Comparison of ENCODE assay signal across 8 cellular contexts in the genomic region with DNA sequence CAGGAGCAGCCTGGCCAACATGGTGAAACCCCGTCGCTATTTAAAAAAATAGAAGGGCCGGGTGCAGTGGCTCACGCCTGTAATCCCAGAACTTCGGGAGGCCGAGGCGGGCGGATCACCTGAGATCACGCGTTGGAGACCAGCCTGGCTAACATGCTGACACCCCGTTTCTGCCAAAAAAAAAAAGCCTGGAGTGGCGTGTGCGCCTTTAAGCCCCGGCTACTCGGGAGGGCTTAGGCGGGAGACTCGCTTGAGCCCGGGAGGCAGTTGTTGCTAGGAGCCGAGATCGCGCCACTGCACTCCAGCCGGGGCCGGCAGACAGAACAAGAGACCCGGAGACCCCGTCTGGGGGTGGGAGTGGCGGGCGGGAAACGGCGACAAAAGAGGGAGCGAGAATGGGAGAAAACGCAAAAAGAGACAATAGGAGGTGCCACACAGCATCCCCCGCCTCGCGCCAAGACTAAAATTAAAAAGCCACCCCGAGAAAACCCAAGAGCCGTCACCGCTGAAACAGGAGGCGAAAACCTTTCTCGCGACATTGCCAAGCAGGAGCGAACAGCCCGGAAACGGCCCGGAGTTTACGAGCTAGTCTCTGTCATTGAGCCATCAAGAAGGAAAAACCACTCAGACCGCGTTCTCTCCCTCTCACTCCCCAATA. TPM values are rescaled to one million over a fixed set of nuclear protein-coding genes. Genes with fewer than 3 reads are reported as not detected.
DNase-seq lines count a peak whose midpoint lies in the region; ATAC-seq, FAIRE-seq and TF ChIP-seq lines count a peak whose summit lies in the region.
"Not testable (repeated sequence)": the region's sequence is repeated elsewhere in the genome, so short reads cannot be mapped to it uniquely, and the experiment has no call there.

No MANE protein-coding gene starts in this region.

- FAIRE-seq in GM12878 (lab: Jason Lieb, UNC), result not testable (repeated sequence)

- peak overlapping the region; percentile 88; the same call in 1 of the 2 replicates for H3K27ac ChIP-seq in GM23338 (ENCODE audit: low read depth)
- not testable (repeated sequence) for H3K27ac ChIP-seq in IMR-90 (ENCODE audit: insufficient read depth, low read length); GM12878 (ENCODE audit: control insufficient read depth, insufficient read depth)

- not testable (repeated sequence) for H3K4me1 ChIP-seq in GM23338 (ENCODE audit: insufficient read depth); IMR-90 (ENCODE audit: control insufficient read depth, insufficient read depth, low read length); GM12878 (ENCODE audit: control insufficient read depth, insufficient read depth, low read length)

- not testable (repeated sequence) for H4K5ac ChIP-seq in IMR-90 (ENCODE audit: low read depth, low read length)

- H3K79me1 ChIP-seq in IMR-90 (ENCODE audit: low read depth in 1 of 2, low read length in 2 of 2), result not testable (repeated sequence)

- not testable (repeated sequence) for H3K56ac ChIP-seq in IMR-90 (ENCODE audit: extremely low read depth, insufficient read depth, low read length)

- POLR2A ChIA-PET in IMR-90 (lab: Charles Lee; ENCODE audit: unreplicated experiment); GM12878 (lab: Charles Lee): not testable (repeated sequence)

- not testable (repeated sequence) for H2BK120ac ChIP-seq in IMR-90 (ENCODE audit: low read depth, low read length)

- not testable (repeated sequence) for H3K18ac ChIP-seq in IMR-90 (ENCODE audit: low read depth, low read length)

- TF ChIP-seq RAD21 in IMR-90 (IDR thresholded peaks at IDR 0.05; ENCODE audit: low read length); GM12878 (IDR thresholded peaks at IDR 0.05; ENCODE audit: insufficient read depth, low read depth, low read length): not testable (repeated sequence)

- H3K9me2 ChIP-seq in GM23338 (ENCODE audit: insufficient read depth), result not testable (repeated sequence)

- H3K9me3 Mint-ChIP-seq in CD14-positive monocyte, GM23338, nephron progenitor cell: not testable (repeated sequence)

- peak overlapping the region; percentile 46 to 74 for H3K4me3 Mint-ChIP-seq in CD14-positive monocyte
- not testable (repeated sequence) for H3K4me3 Mint-ChIP-seq in GM23338
- H3K4me3 Mint-ChIP-seq in nephron progenitor cell, result peak overlapping the region; percentile 48

- DNase-seq in CD14-positive monocyte (ENCODE audit: low spot score) (peak; percentile 69), IMR-90 (peak; percentile 92), left cardiac atrium (peak; percentile 20), nephron progenitor cell (peak; percentile 46)
- not testable (repeated sequence) for DNase-seq in GM23338 (ENCODE audit: low spot score); GM12878 (ENCODE audit: low read depth, low spot score)
- peak; percentile 82 for DNase-seq in activated CD4-positive, CD25-positive, alpha-beta regulatory T cell treated with anti-CD3 and anti-CD28 coated beads, Interleukin-2, amount 50 U/mL, for 72 hours
- peak; percentile 51 for DNase-seq in stimulated activated CD8-positive, alpha-beta memory T cell treated with anti-CD3 and anti-CD28 coated beads, Interleukin-12 subunit alpha, Interleukin-12 subunit beta, amount 100 ng/mL, for 1 hour (ENCODE audit: low read depth)

- H3K9ac ChIP-seq in IMR-90 (ENCODE audit: low read depth, low read length); GM12878 (ENCODE audit: control insufficient read depth, insufficient read depth, low read length): not testable (repeated sequence)

- H3K4me3 ChIP-seq in GM23338 (peak overlapping the region; percentile 55; the same call in 1 of the 2 replicates), IMR-90 (ENCODE audit: insufficient read depth, low read depth, low read length) (peak overlapping the region; percentile 11; the same call in 1 of the 2 replicates)
- H3K4me3 ChIP-seq in GM12878, result not testable (repeated sequence)

- H3F3A ChIP-seq in GM23338 (replicated peaks; ENCODE audit: low read depth), result not testable (repeated sequence)

- H4K20me1 ChIP-seq in GM23338 (replicated peaks; ENCODE audit: insufficient read depth); IMR-90 (ENCODE audit: insufficient read depth, low read length); GM12878 (ENCODE audit: control insufficient read depth, insufficient read depth): not testable (repeated sequence)

- H3K27me3 Mint-ChIP-seq in CD14-positive monocyte (ENCODE audit: low read depth in 3 of 3); GM23338 (ENCODE audit: insufficient read depth, low read depth, poor library complexity); nephron progenitor cell (ENCODE audit: low read depth, poor library complexity): not testable (repeated sequence)

- in situ Hi-C loops in IMR-90 (cut with MboI; ENCODE audit: low sequenced_read_pairs); GM12878 (cut with MboI): not testable (repeated sequence)

- H4K8ac ChIP-seq in IMR-90 (ENCODE audit: low read depth in 2 of 2, low read length in 2 of 2), result not testable (repeated sequence)

- peak; percentile 66 for TF ChIP-seq POLR2A in IMR-90 (IDR thresholded peaks at IDR 0.05; ENCODE audit: low read depth, low read length)
- not testable (repeated sequence) for TF ChIP-seq POLR2A in GM12878 (IDR thresholded peaks at IDR 0.05; ENCODE audit: low read depth, low read length)

- TF ChIP-seq CTCF in CD14-positive monocyte (IDR thresholded peaks at IDR 0.05); GM23338 (conservative IDR thresholded peaks at IDR 0.05; ENCODE audit: low read depth in 2 of 2); IMR-90 (conservative IDR thresholded peaks at IDR 0.05; ENCODE audit: low read depth, low read length); GM12878 (IDR thresholded peaks at IDR 0.05 in 2 of 3, conservative IDR thresholded peaks at IDR 0.05 in 1 of 3; ENCODE audit: control insufficient read depth in 2 of 3, extremely low read depth in 1 of 3, insufficient read depth in 1 of 3, low read depth in 3 of 3, low read length in 3 of 3); nephron progenitor cell (IDR thresholded peaks at IDR 0.05): not testable (repeated sequence)

- peak; percentile 42 for ATAC-seq in GM23338
- peak; percentile 27 for ATAC-seq in IMR-90 (ENCODE audit: low read depth)
- peak; percentile 92 for ATAC-seq in GM12878
- peak; percentile 8 to 39 for ATAC-seq in left cardiac atrium

- not testable (repeated sequence) for H2BK5ac ChIP-seq in IMR-90 (ENCODE audit: low read depth, low read length, poor library complexity, severe bottlenecking)

- H2AFZ ChIP-seq in GM23338; IMR-90 (replicated peaks; ENCODE audit: low read length, poor library complexity); GM12878 (ENCODE audit: control insufficient read depth, low read depth, low read length): not testable (repeated sequence)

- not testable (repeated sequence) for H3K4me1 Mint-ChIP-seq in CD14-positive monocyte, GM23338, nephron progenitor cell

- H3K4ac ChIP-seq in IMR-90 (ENCODE audit: low read depth, low read length), result not testable (repeated sequence)

- not testable (repeated sequence) for H2AK5ac ChIP-seq in IMR-90 (ENCODE audit: low read depth, low read length)

- not testable (repeated sequence) for H3K23ac ChIP-seq in IMR-90 (ENCODE audit: low read depth, low read length)

- dilution Hi-C loops in IMR-90 (cut with HindIII; ENCODE audit: low sequenced_read_pairs, unreplicated experiment), result not testable (repeated sequence)

- CTCF ChIA-PET in IMR-90 (lab: Yijun Ruan, JAX); GM12878 (lab: Yijun Ruan, JAX): not testable (repeated sequence)

- not testable (repeated sequence) for H3K36me3 Mint-ChIP-seq in CD14-positive monocyte; GM23338 (ENCODE audit: low read depth); nephron progenitor cell (ENCODE audit: low read depth)

- H3K14ac ChIP-seq in IMR-90 (replicated peaks; ENCODE audit: low read depth, low read length), result not testable (repeated sequence)

- H3K79me2 ChIP-seq in GM23338 (replicated peaks; ENCODE audit: insufficient read depth); GM12878 (ENCODE audit: control insufficient read depth, insufficient read depth, low read length): not testable (repeated sequence)

- SMC1A ChIA-PET in GM12878 (lab: Charles Lee; ENCODE audit: uncharacterized antibody, unreplicated experiment), result not testable (repeated sequence)

- not testable (repeated sequence) for H3K9me1 ChIP-seq in IMR-90 (ENCODE audit: insufficient read depth, low read length)

- intact Hi-C loops in CD14-positive monocyte (cut with micrococcal nuclease); IMR-90 (cut with micrococcal nuclease); GM12878 (cut with micrococcal nuclease; ENCODE audit: unreplicated experiment); left cardiac atrium (cut with DNase I): not testable (repeated sequence)

- H3K27me3 ChIP-seq in GM23338 (ENCODE audit: insufficient read depth); IMR-90 (ENCODE audit: control insufficient read depth, insufficient read depth, low read length); GM12878 (replicated peaks in 1 of 2; ENCODE audit: control insufficient read depth in 2 of 2, insufficient read depth in 2 of 2, low read length in 1 of 2): not testable (repeated sequence)

- H2BK15ac ChIP-seq in IMR-90 (ENCODE audit: low read depth, low read length), result not testable (repeated sequence)

- not testable (repeated sequence) for H2BK20ac ChIP-seq in IMR-90 (ENCODE audit: low read depth, low read length)

- not testable (repeated sequence) for H4K91ac ChIP-seq in IMR-90 (ENCODE audit: insufficient read depth, low read depth, low read length)

- not testable (repeated sequence) for H3K9me3 ChIP-seq in IMR-90 (ENCODE audit: control insufficient read depth, insufficient read depth, low read length); GM12878 (replicated peaks; ENCODE audit: control insufficient read depth, insufficient read depth, low read length)

- H3K36me3 ChIP-seq in GM23338 (ENCODE audit: insufficient read depth); IMR-90 (ENCODE audit: control insufficient read depth, insufficient read depth, low read length); GM12878 (ENCODE audit: control insufficient read depth in 2 of 2, insufficient read depth in 2 of 2, low read length in 1 of 2): not testable (repeated sequence)

- H3K4me2 ChIP-seq in GM23338; GM12878 (ENCODE audit: control insufficient read depth, insufficient read depth): not testable (repeated sequence)
- peak overlapping the region; percentile 81 for H3K4me2 ChIP-seq in IMR-90 (ENCODE audit: low read depth, low read length)

- peak overlapping the region in 6 of 7 donors; percentile 54 to 90 (median 78) for H3K27ac Mint-ChIP-seq in CD14-positive monocyte
- not testable (repeated sequence) for H3K27ac Mint-ChIP-seq in GM23338, nephron progenitor cell

- TSS peak; percentile 100 for BruUV-seq in IMR-90 (replicated peaks; lab: Mats Ljungman, UMichigan)
- BruUV-seq in GM12878 (replicated peaks; lab: Mats Ljungman, UMichigan), result TSS peak; percentile 100

- WGBS in IMR-90 (ENCODE audit: extremely low coverage in 2 of 2, insufficient read length in 1 of 2), 2 experiments, result 0% methylated on average over 1 of the region's 47 CpGs; no CpG with 5 or more reads in 1 of the 2 experiments
- WGBS in GM12878 (ENCODE audit: insufficient coverage, insufficient replicate concordance, low lambda C conversion rate, missing lambda C conversion rate), result under 1% methylated on average over 28 of the region's 47 CpGs

- RAD21 ChIA-PET in GM12878 (lab: Charles Lee; ENCODE audit: unreplicated experiment), result not testable (repeated sequence)

- H2AK9ac ChIP-seq in IMR-90 (replicated peaks; ENCODE audit: low read depth, low read length, poor library complexity), result not testable (repeated sequence)

- not testable (repeated sequence) for TF ChIP-seq EP300 in GM12878 (IDR thresholded peaks at IDR 0.05; ENCODE audit: borderline replicate concordance in 1 of 2, control insufficient read depth in 1 of 2, low read depth in 2 of 2, low read length in 2 of 2)

RNA-seq across cellular contexts. Expression of gene GRAPL, which starts 15.5 kb away (rescaled TPM):
- polyA plus RNA-seq in CD14-positive monocyte (under 1 TPM in 1 of 2 donors, not detected in 1; 0.56 TPM), GM23338 (2016; fragmentation: Nextera tagmentation; extraction: Ambion mirVana) (not detected in 2 replicates), IMR-90 (2012; rRNA removed) (not detected in 2 replicates), GM12878 (2011; rRNA removed) (5.5 and 7.5 TPM in 2 replicates), GM12878 (2014; fragmentation: Illumina TruSeq; extraction: Trizol) (5.6 and 24.6 TPM in 2 replicates), GM12878 (2014; fragmentation: Nextera tagmentation; extraction: Ambion mirVana) (1 to 10 TPM; 1.5 to 1.9 TPM), GM12878 (2014; rRNA removed) (52.0 and 63.2 TPM in 2 replicates), GM12878 (2016; fragmentation: Nextera tagmentation; extraction: Ambion mirVana) (1 to 10 TPM; 2.8 TPM)
- 0.28 TPM in 1 of 2 replicates, not detected in the other for total RNA-seq in GM23338 (2014; rRNA removed; shearing (Covaris generic))
- total RNA-seq in IMR-90 (2012; rRNA removed) (not detected in 2 replicates), GM12878 (2014; rRNA removed) (18.7 and 21.2 TPM in 2 replicates), GM12878 (2014; rRNA removed; fragmentation: Illumina TruSeq; extraction: Trizol) (35.1 and 37.3 TPM in 2 replicates), GM12878 (2021) (29.3 and 32.4 TPM in 2 replicates), left cardiac atrium (1 to 10 TPM; 1.0 to 2.8 TPM)
- not detected in 2 replicates for polyA plus RNA-seq in IMR-90 (2012; cell fraction: cytosol; rRNA removed)
- polyA plus RNA-seq in IMR-90 (2012; cell fraction: nucleus; rRNA removed; ENCODE audit: low replicate concordance), result 0.37 and 0.71 TPM in 2 replicates
- 194 and 200 TPM in 2 replicates for total RNA-seq in GM12878 (2013; cell fraction: nucleolus; rRNA removed)
- polyA plus RNA-seq in GM12878 (2011; ENCODE audit: low read depth), result 12.7 TPM
- polyA plus RNA-seq in GM12878 (2011; cell fraction: cytosol; rRNA removed), result 4.3 and 5.9 TPM in 2 replicates
- 18.7 and 26.5 TPM in 2 replicates for polyA plus RNA-seq in GM12878 (2011; cell fraction: nucleus; rRNA removed)
- polyA plus RNA-seq in GM12878 (2012), result 18.3 and 26.2 TPM in 2 replicates
- 8.1 and 14.8 TPM in 2 replicates for polyA minus RNA-seq in GM12878 (2011; rRNA and poly(A)+ RNA removed)
- 2.4 and 2.9 TPM in 2 replicates for polyA minus RNA-seq in GM12878 (2011; cell fraction: cytosol; rRNA and poly(A)+ RNA removed)
- polyA minus RNA-seq in GM12878 (2011; cell fraction: nucleus; rRNA and poly(A)+ RNA removed), result 14.4 and 35.1 TPM in 2 replicates

Comparison
In these comparisons a context has a peak if more than half of its experiments do, and no peak if none do; other contexts are left out.
1. ATAC-seq: peak in every context shown above with its lines; median percentile 92 in GM12878; 42 in GM23338; 27 in IMR-90; 24 in left cardiac atrium.
2. RNA of gene GRAPL, which starts 15.5 kb away (total RNA-seq): 18.7 to 200 TPM in GM12878; 1.0 to 2.8 TPM in left cardiac atrium, 0.28 TPM in GM23338 and not detected in IMR-90; every median in the first group is over 4 times any median in the second.